Comparison of ENCODE assay signal across 8 cellular contexts in the genomic region with DNA sequence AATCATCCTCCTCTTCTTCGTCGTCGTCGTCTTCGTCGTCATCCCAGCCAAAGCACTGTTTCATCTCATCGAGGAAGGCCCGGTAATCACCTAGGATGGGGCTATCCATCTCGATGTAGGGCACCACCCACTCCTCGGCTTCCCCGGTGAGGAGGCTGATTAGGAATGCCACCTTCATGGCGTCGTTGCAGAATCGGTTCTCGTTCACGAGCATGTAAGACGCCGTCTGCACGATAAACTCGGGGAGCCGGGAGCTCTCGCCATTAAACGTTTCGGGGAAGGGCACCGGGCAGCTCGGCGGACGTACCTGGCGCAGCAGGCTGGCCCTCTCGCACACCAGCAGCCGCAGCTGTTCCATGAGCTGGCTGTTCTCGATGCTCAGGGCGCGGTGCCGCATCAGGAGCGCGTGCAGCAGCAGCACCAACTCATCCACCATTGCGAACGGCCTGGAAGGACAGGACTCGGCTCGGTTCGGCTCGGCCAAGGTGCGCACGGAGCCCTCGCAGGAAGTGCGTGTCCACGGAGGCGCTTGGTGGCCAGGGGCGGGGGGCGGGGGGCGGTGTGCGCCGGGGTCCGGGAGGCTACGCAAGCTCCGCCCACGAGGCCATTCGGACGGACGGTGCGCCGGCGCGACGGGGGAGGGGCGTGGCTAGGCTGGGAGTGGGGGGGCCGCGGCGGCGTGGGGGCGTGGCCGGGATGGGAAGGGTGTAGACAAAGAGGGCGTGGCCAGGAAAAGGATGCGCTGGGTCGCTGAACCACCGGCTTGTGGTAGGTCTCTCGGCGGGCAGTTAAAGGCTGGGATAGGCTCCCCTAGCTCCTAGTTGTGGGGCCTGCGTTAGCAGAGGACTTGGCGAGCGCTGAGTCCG. TPM values are rescaled to one million over a fixed set of nuclear protein-coding genes. Genes with fewer than 3 reads are reported as not detected.
A peak's percentile ranks its signal among the peaks of the same experiment; 100 is the strongest.
DNase-seq lines count a peak whose midpoint lies in the region; ATAC-seq and TF ChIP-seq lines count a peak whose summit lies in the region.

TSS of gene LDOC1 (minus strand) at position 544 of the 866 bp plus-strand sequence. CDS start at position 436, 108 bp downstream.

- peaks cover 24% of the 10 kb centered on the region for H3K4me1 Mint-ChIP-seq in activated CD4-positive, alpha-beta memory T cell treated with anti-CD3 and anti-CD28 coated beads, Interleukin-2, amount 10 ng/mL, durations not matched to agents 7 days and 5 days

- H3K27ac Mint-ChIP-seq in activated CD4-positive, alpha-beta memory T cell treated with anti-CD3 and anti-CD28 coated beads, Interleukin-2, amount 10 ng/mL, durations not matched to agents 7 days and 5 days: peak within 1 kb of the TSS; percentile 67

- CTCF ChIA-PET in activated CD4-positive, alpha-beta memory T cell treated with anti-CD3 and anti-CD28 coated beads, Interleukin-2, amount 10 ng/mL, durations not matched to agents 7 days and 5 days (lab: Charles Lee): interaction anchor here (1.2 kb wide), 1 partner anchor 410 kb away, joined by 3 read pairs; no protein-coding TSS in a partner anchor

- no peaks in the 10 kb centered on the region for H3K27me3 Mint-ChIP-seq in activated CD4-positive, alpha-beta memory T cell treated with anti-CD3 and anti-CD28 coated beads, Interleukin-2, amount 10 ng/mL, durations not matched to agents 7 days and 5 days

- peaks cover 6% of the 10 kb centered on the region for H3K36me3 Mint-ChIP-seq in activated CD4-positive, alpha-beta memory T cell treated with anti-CD3 and anti-CD28 coated beads, Interleukin-2, amount 10 ng/mL, durations not matched to agents 7 days and 5 days (ENCODE audit: low read depth)

- peak within 1 kb of the TSS; percentile 77 for H3K4me3 Mint-ChIP-seq in activated CD4-positive, alpha-beta memory T cell treated with anti-CD3 and anti-CD28 coated beads, Interleukin-2, amount 10 ng/mL, durations not matched to agents 7 days and 5 days

- ATAC-seq in left lobe of liver: peak; percentile 79
- ATAC-seq in HG03565 (IDR thresholded peaks at IDR 0.05; ENCODE audit: unreplicated experiment): no peak
- ATAC-seq in GM18505 (IDR thresholded peaks at IDR 0.05; ENCODE audit: unreplicated experiment): no peak

- POLR2A ChIA-PET in activated CD4-positive, alpha-beta memory T cell treated with anti-CD3 and anti-CD28 coated beads, Interleukin-2, amount 10 ng/mL, durations not matched to agents 7 days and 5 days (lab: Charles Lee): interaction anchor here (1.2 to 1.6 kb wide), 2 partner anchors 258 to 261 kb away, joined by 3 to 5 read pairs; no protein-coding TSS in a partner anchor

- no peak for TF ChIP-seq POLR2A in GM18505 (IDR thresholded peaks at IDR 0.05; ENCODE audit: borderline replicate concordance, extremely low read depth, insufficient read depth, insufficient read length)

- DNase-seq in COR-L47 (lab: John Stamatoyannopoulos, UW) (peak; percentile 6), NCI-H146 treated with DMSO at 0.1 percent for 48 hours (lab: John Stamatoyannopoulos, UW; ENCODE audit: unreplicated experiment) (peak; percentile 55), dermis blood vessel endothelial cell (peak; percentile 29), left lobe of liver (ENCODE audit: low spot score) (peak; percentile 50)
- DNase-seq in activated CD4-positive, alpha-beta memory T cell treated with anti-CD3 and anti-CD28 coated beads, Interleukin-2, amount 10 ng/mL, durations not matched to agents 7 days and 5 days: peak; percentile 84
- peak; percentile 69 to 71 for DNase-seq in stimulated activated CD4-positive, alpha-beta T cell treated with anti-CD3 and anti-CD28 coated beads, Interleukin-1b, Interleukin-23, amount 100 ng/mL, for 4 hours (ENCODE audit: low read depth in 2 of 2)

- no peaks in the 10 kb centered on the region for H3K9me3 Mint-ChIP-seq in activated CD4-positive, alpha-beta memory T cell treated with anti-CD3 and anti-CD28 coated beads, Interleukin-2, amount 10 ng/mL, durations not matched to agents 7 days and 5 days

RNA-seq across cellular contexts. Expression of gene LDOC1, which starts in this region (rescaled TPM):
- 10 to 100 TPM; 20.5 to 20.8 TPM for total RNA-seq in activated CD4-positive, alpha-beta memory T cell treated with anti-CD3 and anti-CD28 coated beads, Interleukin-2, amount 10 ng/mL, durations not matched to agents 7 days and 5 days
- total RNA-seq in dermis blood vessel endothelial cell (2.9 and 5.6 TPM in 2 replicates), left lobe of liver (2.0 TPM)

Comparison
In these comparisons a context has a peak if more than half of its experiments do, and no peak if none do; other contexts are left out.
1. DNase-seq: peak in every context shown above with its lines; median percentile 84 in activated CD4-positive, alpha-beta memory T cell treated with anti-CD3 and anti-CD28 coated beads, Interleukin-2, amount 10 ng/mL, durations not matched to agents 7 days and 5 days; 70 in stimulated activated CD4-positive, alpha-beta T cell treated with anti-CD3 and anti-CD28 coated beads, Interleukin-1b, Interleukin-23, amount 100 ng/mL, for 4 hours; 55 in NCI-H146 treated with DMSO at 0.1 percent for 48 hours; 50 in left lobe of liver; 29 in dermis blood vessel endothelial cell; 6 in COR-L47.